In the genomic region with DNA sequence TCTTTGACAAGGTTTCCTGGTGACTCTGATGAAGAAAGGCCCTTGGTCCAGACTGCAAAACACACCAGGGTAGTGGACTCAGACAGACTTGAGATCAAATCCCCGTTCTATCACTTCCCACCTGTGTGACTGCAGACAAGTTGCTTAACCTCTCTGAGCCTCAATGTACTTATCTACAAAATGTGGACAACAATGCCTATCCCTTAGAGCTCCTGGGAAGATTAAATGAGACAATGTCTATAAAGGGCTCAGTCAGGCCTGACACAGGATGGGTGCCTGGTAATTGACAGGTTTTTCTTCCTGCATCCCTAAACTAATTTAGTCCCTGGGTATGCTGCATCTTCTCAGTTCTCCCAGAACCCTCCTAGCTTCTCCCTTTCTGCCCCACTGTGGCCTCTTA, we compare ENCODE assay signal across 22 cellular contexts. TPM values are rescaled to one million over a fixed set of nuclear protein-coding genes. Genes with fewer than 3 reads are reported as not detected.
DNase-seq lines count a peak whose midpoint lies in the region; ATAC-seq, FAIRE-seq and TF ChIP-seq lines count a peak whose summit lies in the region.
"Had no signal": no experiment of that assay in that cellular context is flagged by ENCODE, and none has a peak within 500 bp of the region (broad histone marks: within the 10 kb centered on the region; RNA-seq: fewer than 3 reads in every experiment).

No MANE protein-coding gene starts in this region.

- no peaks in the 10 kb centered on the region for H3K9me3 ChIP-seq in pancreas
- H3K9me3 ChIP-seq: heart left ventricle, left lung, mucosa of descending colon, neutrophil, Peyer's patch, SJCRH30 had no signal

- peak; percentile 57 for DNase-seq in NCI-H69 (lab: John Stamatoyannopoulos, UW)
- no peak for DNase-seq in pancreas
- DNase-seq in posterior cingulate gyrus, result no peak
- no peak for DNase-seq in A172 (ENCODE audit: low spot score)
- DNase-seq in NCI-H446 treated with DMSO at 0.1 percent for 48 hours (lab: John Stamatoyannopoulos, UW), result no peak
- no peak for DNase-seq in NCI-H1092 treated with DMSO at 0.1 percent for 48 hours (lab: John Stamatoyannopoulos, UW)
- DNase-seq: activated CD4-positive, alpha-beta T cell treated with anti-CD3 and anti-CD28 coated beads, Interleukin-2, amount 10 ng/mL, durations not matched to agents 7 days and 5 days; activated naive CD8-positive, alpha-beta T cell treated with anti-CD3 and anti-CD28 coated beads, Interleukin-2, amount 50 U/mL, for 24 hours; CD4-positive, alpha-beta T cell; H9; heart left ventricle; NCI-H82; T-helper 17 cell had no signal

- no peaks in the 10 kb centered on the region for H3K36me3 ChIP-seq in pancreas
- H3K36me3 ChIP-seq: heart left ventricle, left lung, neutrophil, Peyer's patch, SJCRH30 had no signal

- TF ChIP-seq CTCF in C4-2B (conservative IDR thresholded peaks at IDR 0.05) (no peak), pancreas (IDR thresholded peaks at IDR 0.05) (no peak)

- H3K27ac ChIP-seq in C4-2B (peak overlapping the region; percentile 83), pancreas (peak overlapping the region; percentile 61 to 87 (median 76))
- H3K27ac ChIP-seq: heart left ventricle, neutrophil, SJCRH30 had no signal

- no peaks in the 10 kb centered on the region for H3K27me3 ChIP-seq in pancreas
- H3K27me3 ChIP-seq: Peyer's patch had no signal

- no peak overlapping the region for H3K4me3 ChIP-seq in pancreas
- H3K4me3 ChIP-seq: heart left ventricle, left lung, mucosa of descending colon, Peyer's patch, SJCRH30 had no signal

- FAIRE-seq in islet of Langerhans (lab: Jason Lieb, UNC) (peak; percentile 71), pancreas (lab: Jason Lieb, UNC) (no peak)
- FAIRE-seq: endothelial cell of umbilical vein, GM12891 had no signal

- 0% methylated on average over 1 of the region's 1 CpG for WGBS in pancreas, 2 donors

- intact Hi-C loops in pancreas (cut with DNase I) (loop anchor here in 1 of 3 donors (10.0 kb wide), 1 partner anchor 279 kb away; no protein-coding TSS in a partner anchor), posterior cingulate gyrus (cut with DNase I) (no loop called here)

- no peak for ATAC-seq in pancreas
- ATAC-seq: activated naive CD8-positive, alpha-beta T cell treated with anti-CD3 and anti-CD28 coated beads, Interleukin-2, amount 50 U/mL, for 24 hours; T-helper 17 cell had no signal

- H3K4me1 ChIP-seq in pancreas, result peaks cover 13 to 25% (median 22%) of the 10 kb centered on the region in 3 donors
- H3K4me1 ChIP-seq: Peyer's patch had no signal

RNA-seq across cellular contexts. Expression of gene ZBTB40, which starts 37.9 kb away (rescaled TPM):
- total RNA-seq in pancreas, result 10 to 100 TPM in 3 of 6 donors, 1 to 10 TPM in 3; 6.2 to 16.0 (median 9.8) TPM
- polyA plus RNA-seq in pancreas, result 1 to 10 TPM; 9.0 to 9.8 TPM
- 11.0 and 11.8 TPM in 2 replicates for total RNA-seq in A172 (2014; rRNA removed; shearing (Covaris generic))
